8 cellular contexts compared by ENCODE assay signal in genomic region chr1:172778461-172779455, GRCh38.
A peak's percentile ranks its signal among the peaks of the same experiment; 100 is the strongest.
DNase-seq lines count a peak whose midpoint lies in the region; ATAC-seq and TF ChIP-seq lines count a peak whose summit lies in the region.

No MANE protein-coding gene starts in this region.

- H3K27ac ChIP-seq in VCaP (no peak overlapping the region), WERI-Rb-1 (no peak overlapping the region)

- peaks cover 2% of the 10 kb centered on the region for H3K36me3 Mint-ChIP-seq in osteocyte (ENCODE audit: unreplicated experiment)
- no peaks in the 10 kb centered on the region for H3K36me3 Mint-ChIP-seq in WTC11

- POLR2A ChIA-PET in WTC11 (lab: Charles Lee) = no interaction called here

- H3K4me3 Mint-ChIP-seq in osteocyte (ENCODE audit: unreplicated experiment) (no peak overlapping the region), WTC11 (no peak overlapping the region)

- peaks cover 6% of the 10 kb centered on the region for H3K27me3 Mint-ChIP-seq in osteocyte (ENCODE audit: unreplicated experiment)
- H3K27me3 Mint-ChIP-seq in WTC11 (ENCODE audit: low read depth) = peaks cover 10% of the 10 kb centered on the region

- DNase-seq in osteocyte (ENCODE audit: extremely low spot score, unreplicated experiment) (no peak), NCI-H345 (lab: John Stamatoyannopoulos, UW) (no peak), anterior cingulate cortex (lab: John Stamatoyannopoulos, UW) (no peak), WERI-Rb-1 (no peak), WTC11 (ENCODE audit: low spot score) (no peak)

- no peak overlapping the region for H3K4me3 ChIP-seq in WERI-Rb-1 (ENCODE audit: low read depth, low read length)

- no peaks in the 10 kb centered on the region for H3K9me3 ChIP-seq in WERI-Rb-1 (ENCODE audit: severe bottlenecking)

- ATAC-seq in GM19023 (IDR thresholded peaks at IDR 0.05; ENCODE audit: unreplicated experiment) (peak; percentile 45), HG03025 (IDR thresholded peaks at IDR 0.05; ENCODE audit: low FRiP score, unreplicated experiment) (peak; percentile 51), WTC11 (no peak)

- peaks cover 11% of the 10 kb centered on the region for H3K9me3 Mint-ChIP-seq in osteocyte (ENCODE audit: unreplicated experiment)
- H3K9me3 Mint-ChIP-seq in WTC11 = peaks cover 12% of the 10 kb centered on the region

- CTCF ChIA-PET in WTC11 (lab: Charles Lee) = interaction anchor here (0.8 to 0.9 kb wide), 2 partner anchors 9 to 34 kb away, joined by 3 read pairs; no protein-coding TSS in a partner anchor

- H3K4me1 Mint-ChIP-seq in osteocyte (ENCODE audit: unreplicated experiment) (peaks cover 4% of the 10 kb centered on the region), WTC11 (peaks cover 5% of the 10 kb centered on the region; the same call in 1 of the 2 replicates)

- peak; percentile 15; the same call in 1 of the 2 replicates for TF ChIP-seq CTCF in VCaP (conservative IDR thresholded peaks at IDR 0.05)
- TF ChIP-seq CTCF in osteocyte (IDR thresholded peaks at IDR 0.05) = peak; percentile 33
- TF ChIP-seq CTCF in WERI-Rb-1 (IDR thresholded peaks at IDR 0.05; ENCODE audit: low read depth, low read length) = no peak
- TF ChIP-seq CTCF in WTC11 (IDR thresholded peaks at IDR 0.05) = no peak

- no peak overlapping the region for H3K27ac Mint-ChIP-seq in osteocyte (ENCODE audit: unreplicated experiment)
- no peak overlapping the region for H3K27ac Mint-ChIP-seq in WTC11

- peaks cover 47% of the 10 kb centered on the region for H3K27me3 ChIP-seq in WERI-Rb-1 (ENCODE audit: insufficient read depth, low read depth, severe bottlenecking)

- H3K36me3 ChIP-seq in WERI-Rb-1 = no peaks in the 10 kb centered on the region

TF ChIP-seq in WTC11, 78 proteins besides CTCF, POLR2A, EP300 and RAD21:
- TF ChIP-seq NFYB (CRISPR knock-in tag; conservative IDR thresholded peaks at IDR 0.05; ENCODE audit: low read depth) = no peak
- TF ChIP-seq ZNF396 (CRISPR knock-in tag; IDR thresholded peaks at IDR 0.05; ENCODE audit: borderline replicate concordance) = no peak
- no peak for TF ChIP-seq MYBL2 (CRISPR knock-in tag; IDR thresholded peaks at IDR 0.05)
- TF ChIP-seq ZNF416 (CRISPR knock-in tag; IDR thresholded peaks at IDR 0.05) = no peak
- no peak for TF ChIP-seq AFF4 (CRISPR knock-in tag; IDR thresholded peaks at IDR 0.05; ENCODE audit: borderline replicate concordance)
- no peak for TF ChIP-seq SP1 (CRISPR knock-in tag; conservative IDR thresholded peaks at IDR 0.05)
- TF ChIP-seq TP53 (CRISPR knock-in tag; IDR thresholded peaks at IDR 0.05) = no peak
- no peak for TF ChIP-seq TCF7 (CRISPR knock-in tag; IDR thresholded peaks at IDR 0.05; ENCODE audit: low read depth)
- no peak for TF ChIP-seq ZNF232 (CRISPR knock-in tag; IDR thresholded peaks at IDR 0.05)
- TF ChIP-seq NR2C2 (CRISPR knock-in tag; IDR thresholded peaks at IDR 0.05) = no peak

Comparison
In these comparisons a context has a peak if more than half of its experiments do, and no peak if none do; other contexts are left out.
1. CTCF ChIP-seq: peak in VCaP (single experiment) and osteocyte (single experiment); none in WERI-Rb-1 (single experiment) and WTC11 (single experiment).